In genomic region chr17:82619211-82619610, GRCh38 we compare ENCODE assay signal across 15 cellular contexts.
"Had no signal": no experiment of that assay in that cellular context is flagged by ENCODE, and none has a peak within 500 bp of the region (broad histone marks: within the 10 kb centered on the region; RNA-seq: fewer than 3 reads in every experiment).

No MANE protein-coding gene starts in this region.

- H3K9me3 Mint-ChIP-seq: dendritic cell treated with granulocyte-macrophage colony-stimulating factor and Interleukin-4, amounts not matched to agents 40 ng/mL and 50 ng/mL, for 4 days; effector memory CD8-positive, alpha-beta T cell; naive B cell; neural crest cell had no signal

- H3K27me3 Mint-ChIP-seq: dendritic cell treated with granulocyte-macrophage colony-stimulating factor and Interleukin-4, amounts not matched to agents 40 ng/mL and 50 ng/mL, for 4 days; effector memory CD8-positive, alpha-beta T cell; naive B cell had no signal

- H3K4me1 Mint-ChIP-seq: naive B cell, neural crest cell had no signal

- H3K27ac Mint-ChIP-seq: dendritic cell treated with granulocyte-macrophage colony-stimulating factor and Interleukin-4, amounts not matched to agents 40 ng/mL and 50 ng/mL, for 4 days had no signal

- DNase-seq: effector memory CD8-positive, alpha-beta T cell; erythroblast; foreskin keratinocyte; head of caudate nucleus; left colon; mesendoderm; naive B cell; stimulated activated CD4-positive, alpha-beta T cell treated with anti-CD3 and anti-CD28 coated beads, Interleukin-12 subunit alpha, Interleukin-12 subunit beta, amount 100 ng/mL, for 4 hours; stimulated activated naive CD8-positive, alpha-beta T cell treated with anti-CD3 and anti-CD28 coated beads, Interleukin-15, Interleukin-2, amounts not matched to agents 100 U/mL and 50 U/mL, for 24 hours; tibial artery; upper lobe of left lung; uterus had no signal

- H3K4me3 Mint-ChIP-seq: dendritic cell treated with granulocyte-macrophage colony-stimulating factor and Interleukin-4, amounts not matched to agents 40 ng/mL and 50 ng/mL, for 4 days; effector memory CD8-positive, alpha-beta T cell; naive B cell; neural crest cell had no signal

- ATAC-seq: effector memory CD8-positive, alpha-beta T cell; foreskin keratinocyte; left colon; sciatic nerve; stimulated activated naive CD8-positive, alpha-beta T cell treated with anti-CD3 and anti-CD28 coated beads, Interleukin-15, Interleukin-2, amounts not matched to agents 100 U/mL and 50 U/mL, for 24 hours had no signal
